14 cellular contexts compared by ENCODE assay signal in the genomic region with DNA sequence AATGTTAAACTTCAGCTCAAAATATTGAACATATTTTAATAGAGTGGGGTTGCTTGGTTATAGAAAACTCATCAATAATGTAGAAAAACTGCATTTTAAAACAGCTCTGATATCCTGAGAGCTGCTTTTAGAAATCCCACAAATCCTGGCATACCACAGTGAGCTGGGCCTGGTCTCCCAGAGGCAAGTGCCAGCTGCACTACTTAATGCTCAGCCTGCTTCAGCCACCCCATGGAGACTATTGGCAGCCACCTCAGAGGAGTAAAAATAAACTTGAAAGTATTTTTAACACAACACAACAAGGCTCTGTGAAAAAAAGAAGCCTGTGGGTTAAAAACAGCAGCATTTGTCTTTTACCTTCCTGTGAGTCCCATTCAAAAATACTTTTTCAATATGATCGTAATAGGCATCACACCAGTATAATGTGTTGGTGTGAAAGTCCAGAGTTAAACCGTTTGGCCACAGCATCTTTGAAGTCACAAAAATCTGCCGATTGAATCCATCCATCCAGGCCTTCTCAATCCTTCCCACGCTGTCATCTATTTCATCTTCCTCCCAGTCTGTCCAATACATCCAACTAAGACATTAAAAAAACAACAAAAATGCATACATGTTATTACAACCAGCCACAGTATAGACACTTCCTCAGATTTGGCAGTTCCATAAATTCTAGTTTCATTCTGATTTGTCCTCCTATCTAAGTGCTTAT.
DNase-seq lines count a peak whose midpoint lies in the region; ATAC-seq, FAIRE-seq and TF ChIP-seq lines count a peak whose summit lies in the region.
"Had no signal": no experiment of that assay in that cellular context is flagged by ENCODE, and none has a peak within 500 bp of the region (broad histone marks: within the 10 kb centered on the region; RNA-seq: fewer than 3 reads in every experiment).

No MANE protein-coding gene starts in this region.

- no peak for TF ChIP-seq CTCF in WTC11 (IDR thresholded peaks at IDR 0.05)

- no peak overlapping the region for H3K4me3 Mint-ChIP-seq in WTC11
- H3K4me3 Mint-ChIP-seq: activated CD8-positive, alpha-beta T cell treated with anti-CD3 and anti-CD28 coated beads for 36 hours; activated naive CD8-positive, alpha-beta T cell treated with anti-CD3 and anti-CD28 coated beads, Interleukin-2, amount 10 ng/mL, durations not matched to agents 7 days and 5 days; natural killer cell treated with Interleukin-12 subunit alpha and Interleukin-12 subunit beta and Interleukin-15 and Interleukin-18, amount 100 ng/mL, for 72 hours; T-helper 1 cell treated with Interleukin-12 subunit alpha and Interleukin-12 subunit beta and Interleukin-4 antibody, amounts not matched to agents 30 μg/mL and 1 μg/mL, for 36 hours had no signal

- TF ChIP-seq POLR2A in GM12891 (IDR thresholded peaks at IDR 0.05; ENCODE audit: low read depth, low read length), result no peak

- ATAC-seq in WTC11, result peak; percentile 87
- peak; percentile 95 for ATAC-seq in Right ventricle myocardium inferior
- ATAC-seq in GM19467 (IDR thresholded peaks at IDR 0.05; ENCODE audit: unreplicated experiment), result no peak
- ATAC-seq in GM21381 (IDR thresholded peaks at IDR 0.05; ENCODE audit: unreplicated experiment), result no peak
- ATAC-seq in HG03280 (IDR thresholded peaks at IDR 0.05; ENCODE audit: unreplicated experiment), result no peak
- ATAC-seq: activated CD8-positive, alpha-beta T cell treated with anti-CD3 and anti-CD28 coated beads for 36 hours; natural killer cell treated with Interleukin-12 subunit alpha and Interleukin-12 subunit beta and Interleukin-15 and Interleukin-18, amount 100 ng/mL, for 72 hours had no signal

- no peaks in the 10 kb centered on the region for H3K9me3 Mint-ChIP-seq in WTC11
- H3K9me3 Mint-ChIP-seq: activated naive CD8-positive, alpha-beta T cell treated with anti-CD3 and anti-CD28 coated beads, Interleukin-2, amount 10 ng/mL, durations not matched to agents 7 days and 5 days had no signal

- no peak overlapping the region for H3K27ac Mint-ChIP-seq in WTC11
- H3K27ac Mint-ChIP-seq: activated CD8-positive, alpha-beta T cell treated with anti-CD3 and anti-CD28 coated beads for 36 hours; activated naive CD8-positive, alpha-beta T cell treated with anti-CD3 and anti-CD28 coated beads, Interleukin-2, amount 10 ng/mL, durations not matched to agents 7 days and 5 days; natural killer cell treated with Interleukin-12 subunit alpha and Interleukin-12 subunit beta and Interleukin-15 and Interleukin-18, amount 100 ng/mL, for 72 hours; T-helper 1 cell treated with Interleukin-12 subunit alpha and Interleukin-12 subunit beta and Interleukin-4 antibody, amounts not matched to agents 30 μg/mL and 1 μg/mL, for 36 hours had no signal

- in situ Hi-C loops in G401 (cut with HindIII; ENCODE audit: low sequenced_read_pairs), result no loop called here

- no peaks in the 10 kb centered on the region for H3K27me3 Mint-ChIP-seq in WTC11 (ENCODE audit: low read depth)
- H3K27me3 Mint-ChIP-seq: activated CD8-positive, alpha-beta T cell treated with anti-CD3 and anti-CD28 coated beads for 36 hours; activated naive CD8-positive, alpha-beta T cell treated with anti-CD3 and anti-CD28 coated beads, Interleukin-2, amount 10 ng/mL, durations not matched to agents 7 days and 5 days; natural killer cell treated with Interleukin-12 subunit alpha and Interleukin-12 subunit beta and Interleukin-15 and Interleukin-18, amount 100 ng/mL, for 72 hours had no signal

- intact Hi-C loops in Right ventricle myocardium inferior (cut with DNase I), result loop anchor here (5.0 kb wide), 1 partner anchor 192 kb away; no protein-coding TSS in a partner anchor

- DNase-seq in G401 (ENCODE audit: low spot score), result peak; percentile 96
- peak; percentile 15 for DNase-seq in WTC11 (ENCODE audit: low spot score)
- peak; percentile 51 for DNase-seq in Right ventricle myocardium inferior (ENCODE audit: missing footprints)
- peak; percentile 28 for DNase-seq in occipital lobe (lab: John Stamatoyannopoulos, UW)
- DNase-seq in GM12891 (ENCODE audit: insufficient read length, low spot score), result no peak
- DNase-seq: activated CD8-positive, alpha-beta T cell treated with anti-CD3 and anti-CD28 coated beads for 36 hours; activated naive CD8-positive, alpha-beta T cell treated with anti-CD3 and anti-CD28 coated beads, Interleukin-2, amount 10 ng/mL, durations not matched to agents 7 days and 5 days; NCI-H526; stimulated activated naive CD4-positive, alpha-beta T cell treated with Interleukin-2 at 50 U/mL for 16 hours had no signal

- H3K36me3 Mint-ChIP-seq in WTC11, result no peaks in the 10 kb centered on the region
- H3K36me3 Mint-ChIP-seq: activated naive CD8-positive, alpha-beta T cell treated with anti-CD3 and anti-CD28 coated beads, Interleukin-2, amount 10 ng/mL, durations not matched to agents 7 days and 5 days; natural killer cell treated with Interleukin-12 subunit alpha and Interleukin-12 subunit beta and Interleukin-15 and Interleukin-18, amount 100 ng/mL, for 72 hours had no signal

- POLR2A ChIA-PET in WTC11 (lab: Charles Lee), result no interaction called here

- CTCF ChIA-PET in WTC11 (lab: Charles Lee), result no interaction called here

- H3K4me1 Mint-ChIP-seq in WTC11, result no peaks in the 10 kb centered on the region
- H3K4me1 Mint-ChIP-seq: activated naive CD8-positive, alpha-beta T cell treated with anti-CD3 and anti-CD28 coated beads, Interleukin-2, amount 10 ng/mL, durations not matched to agents 7 days and 5 days had no signal

- FAIRE-seq in GM12891 (lab: Jason Lieb, UNC), result no peak

TF ChIP-seq in WTC11, 78 proteins besides CTCF, POLR2A, EP300 and RAD21:
- TF ChIP-seq ZNF138 (CRISPR knock-in tag; conservative IDR thresholded peaks at IDR 0.05), result no peak
- TF ChIP-seq, protein P1, sequence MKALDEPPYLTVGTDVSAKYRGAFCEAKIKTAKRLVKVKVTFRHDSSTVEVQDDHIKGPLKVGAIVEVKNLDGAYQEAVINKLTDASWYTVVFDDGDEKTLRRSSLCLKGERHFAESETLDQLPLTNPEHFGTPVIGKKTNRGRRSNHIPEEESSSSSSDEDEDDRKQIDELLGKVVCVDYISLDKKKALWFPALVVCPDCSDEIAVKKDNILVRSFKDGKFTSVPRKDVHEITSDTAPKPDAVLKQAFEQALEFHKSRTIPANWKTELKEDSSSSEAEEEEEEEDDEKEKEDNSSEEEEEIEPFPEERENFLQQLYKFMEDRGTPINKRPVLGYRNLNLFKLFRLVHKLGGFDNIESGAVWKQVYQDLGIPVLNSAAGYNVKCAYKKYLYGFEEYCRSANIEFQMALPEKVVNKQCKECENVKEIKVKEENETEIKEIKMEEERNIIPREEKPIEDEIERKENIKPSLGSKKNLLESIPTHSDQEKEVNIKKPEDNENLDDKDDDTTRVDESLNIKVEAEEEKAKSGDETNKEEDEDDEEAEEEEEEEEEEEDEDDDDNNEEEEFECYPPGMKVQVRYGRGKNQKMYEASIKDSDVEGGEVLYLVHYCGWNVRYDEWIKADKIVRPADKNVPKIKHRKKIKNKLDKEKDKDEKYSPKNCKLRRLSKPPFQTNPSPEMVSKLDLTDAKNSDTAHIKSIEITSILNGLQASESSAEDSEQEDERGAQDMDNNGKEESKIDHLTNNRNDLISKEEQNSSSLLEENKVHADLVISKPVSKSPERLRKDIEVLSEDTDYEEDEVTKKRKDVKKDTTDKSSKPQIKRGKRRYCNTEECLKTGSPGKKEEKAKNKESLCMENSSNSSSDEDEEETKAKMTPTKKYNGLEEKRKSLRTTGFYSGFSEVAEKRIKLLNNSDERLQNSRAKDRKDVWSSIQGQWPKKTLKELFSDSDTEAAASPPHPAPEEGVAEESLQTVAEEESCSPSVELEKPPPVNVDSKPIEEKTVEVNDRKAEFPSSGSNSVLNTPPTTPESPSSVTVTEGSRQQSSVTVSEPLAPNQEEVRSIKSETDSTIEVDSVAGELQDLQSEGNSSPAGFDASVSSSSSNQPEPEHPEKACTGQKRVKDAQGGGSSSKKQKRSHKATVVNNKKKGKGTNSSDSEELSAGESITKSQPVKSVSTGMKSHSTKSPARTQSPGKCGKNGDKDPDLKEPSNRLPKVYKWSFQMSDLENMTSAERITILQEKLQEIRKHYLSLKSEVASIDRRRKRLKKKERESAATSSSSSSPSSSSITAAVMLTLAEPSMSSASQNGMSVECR (CRISPR knock-in tag; IDR thresholded peaks at IDR 0.05; ENCODE audit: borderline replicate concordance), result no peak

TF ChIP-seq in GM12891, 5 proteins besides CTCF, POLR2A, EP300 and RAD21:
- TF ChIP-seq PAX5 (IDR thresholded peaks at IDR 0.05; ENCODE audit: insufficient read depth, low read length, severe bottlenecking), result no peak
- TF ChIP-seq POU2F2 (IDR thresholded peaks at IDR 0.05; ENCODE audit: low read depth, low read length), result no peak
- TF ChIP-seq POLR2AphosphoS5 (IDR thresholded peaks at IDR 0.05; ENCODE audit: low read depth, low read length), result no peak
- no peak for TF ChIP-seq SPI1 (IDR thresholded peaks at IDR 0.05; ENCODE audit: low read depth, low read length)
- no peak for TF ChIP-seq TAF1 (IDR thresholded peaks at IDR 0.05; ENCODE audit: low read depth, low read length)
TF ChIP-seq in GM12891: peak in this region for 0.

Comparison
In these comparisons a context has a peak if more than half of its experiments do, and no peak if none do; other contexts are left out.
1. ATAC-seq: peak in WTC11 (single experiment) and Right ventricle myocardium inferior (single experiment); none in GM19467 (single experiment), GM21381 (single experiment) and HG03280 (single experiment).